8 cellular contexts compared by ENCODE assay signal in genomic region chr16:87387942-87388817, GRCh38.
A peak's percentile ranks its signal among the peaks of the same experiment; 100 is the strongest.
DNase-seq lines count a peak whose midpoint lies in the region; ATAC-seq and FAIRE-seq lines count a peak whose summit lies in the region.

No MANE protein-coding gene starts in this region.

- peak overlapping the region; percentile 48 to 53 for H3K4me3 Mint-ChIP-seq in effector memory CD8-positive, alpha-beta T cell

- H3K36me3 Mint-ChIP-seq in effector memory CD8-positive, alpha-beta T cell (ENCODE audit: insufficient read depth), result peaks cover 43% of the 10 kb centered on the region

- H3K4me1 Mint-ChIP-seq in effector memory CD8-positive, alpha-beta T cell (ENCODE audit: low read depth in 2 of 2), result peaks cover 33 to 36% of the 10 kb centered on the region in 2 donors

- ATAC-seq in GM21390 (IDR thresholded peaks at IDR 0.05; ENCODE audit: unreplicated experiment), result peak; percentile 47
- peak; percentile 68 for ATAC-seq in effector memory CD8-positive, alpha-beta T cell (replicated peaks)

- peaks cover 0 to 1% of the 10 kb centered on the region in 2 donors for H3K9me3 Mint-ChIP-seq in effector memory CD8-positive, alpha-beta T cell

- FAIRE-seq in HTR-8/SVneo (lab: Jason Lieb, UNC), result peak; percentile 42

- DNase-seq in COLO829 (ENCODE audit: low spot score) (peak; percentile 70), HTR-8/SVneo (ENCODE audit: insufficient read length, low spot score) (peak; percentile 96), NOMO-1 (lab: John Stamatoyannopoulos, UW; ENCODE audit: unreplicated experiment in 2 of 2) (peak; percentile 97 to 99), medulla oblongata (ENCODE audit: extremely low spot score) (peak; percentile 100)
- DNase-seq in activated CD8-positive, alpha-beta memory T cell treated with anti-CD3 and anti-CD28 coated beads for 4 hours (ENCODE audit: low read depth in 2 of 2), result peak; percentile 68 to 83
- DNase-seq in effector memory CD8-positive, alpha-beta T cell, result peak; percentile 84 to 87 (median 85)
- peak; percentile 76 for DNase-seq in stimulated activated CD8-positive, alpha-beta memory T cell treated with anti-CD3 and anti-CD28 coated beads, Interleukin-12 subunit alpha, Interleukin-12 subunit beta, amount 100 ng/mL, for 1 hour (ENCODE audit: low read depth)

- no peaks in the 10 kb centered on the region for H3K27me3 Mint-ChIP-seq in effector memory CD8-positive, alpha-beta T cell

- H3K27ac Mint-ChIP-seq in effector memory CD8-positive, alpha-beta T cell, result peak overlapping the region; percentile 94 to 97

Comparison
In these comparisons a context has a peak if more than half of its experiments do, and no peak if none do; other contexts are left out.
1. Peak in every context shown above with its lines: DNase-seq and ATAC-seq.